ENCODE assay signal across 2 cellular contexts in genomic region chr16:86625821-86626220, GRCh38.
TF ChIP-seq lines count a peak whose summit lies in the region.

No MANE protein-coding gene starts in this region.

TF ChIP-seq in SK-N-SH, 30 proteins besides CTCF, POLR2A, EP300 and RAD21 (continued from another document):
- TF ChIP-seq POLR2AphosphoS5 (IDR thresholded peaks at IDR 0.05; ENCODE audit: low read depth, low read length) (no peak), REST (IDR thresholded peaks at IDR 0.05; ENCODE audit: low read depth, low read length) (no peak)

TF ChIP-seq in SK-N-SH treated with all-trans-retinoic acid at 6 μM for 48 hours, 23 proteins besides CTCF, POLR2A, EP300 and RAD21 (continued from another document):
- TF ChIP-seq, protein P1, sequence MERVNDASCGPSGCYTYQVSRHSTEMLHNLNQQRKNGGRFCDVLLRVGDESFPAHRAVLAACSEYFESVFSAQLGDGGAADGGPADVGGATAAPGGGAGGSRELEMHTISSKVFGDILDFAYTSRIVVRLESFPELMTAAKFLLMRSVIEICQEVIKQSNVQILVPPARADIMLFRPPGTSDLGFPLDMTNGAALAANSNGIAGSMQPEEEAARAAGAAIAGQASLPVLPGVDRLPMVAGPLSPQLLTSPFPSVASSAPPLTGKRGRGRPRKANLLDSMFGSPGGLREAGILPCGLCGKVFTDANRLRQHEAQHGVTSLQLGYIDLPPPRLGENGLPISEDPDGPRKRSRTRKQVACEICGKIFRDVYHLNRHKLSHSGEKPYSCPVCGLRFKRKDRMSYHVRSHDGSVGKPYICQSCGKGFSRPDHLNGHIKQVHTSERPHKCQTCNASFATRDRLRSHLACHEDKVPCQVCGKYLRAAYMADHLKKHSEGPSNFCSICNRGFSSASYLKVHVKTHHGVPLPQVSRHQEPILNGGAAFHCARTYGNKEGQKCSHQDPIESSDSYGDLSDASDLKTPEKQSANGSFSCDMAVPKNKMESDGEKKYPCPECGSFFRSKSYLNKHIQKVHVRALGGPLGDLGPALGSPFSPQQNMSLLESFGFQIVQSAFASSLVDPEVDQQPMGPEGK (CRISPR knock-in tag; IDR thresholded peaks at IDR 0.05; ENCODE audit: borderline replicate concordance) = no peak
- TF ChIP-seq BACH2 (CRISPR knock-in tag; IDR thresholded peaks at IDR 0.05; ENCODE audit: borderline replicate concordance) (no peak), TOX (CRISPR knock-in tag; IDR thresholded peaks at IDR 0.05; ENCODE audit: borderline replicate concordance) (no peak), PPARA (CRISPR knock-in tag; IDR thresholded peaks at IDR 0.05; ENCODE audit: borderline replicate concordance) (no peak), OSR1 (CRISPR knock-in tag; IDR thresholded peaks at IDR 0.05) (no peak), CREB5 (CRISPR knock-in tag; IDR thresholded peaks at IDR 0.05; ENCODE audit: low read depth) (no peak), SNAI2 (CRISPR knock-in tag; IDR thresholded peaks at IDR 0.05) (no peak), ARNTL (CRISPR knock-in tag; IDR thresholded peaks at IDR 0.05; ENCODE audit: borderline replicate concordance, low read depth) (no peak)
